In genomic region chr7:155213955-155214327, GRCh38 we compare ENCODE assay signal across 1 cellular context.
TF ChIP-seq lines count a peak whose summit lies in the region.

No MANE protein-coding gene starts in this region.

TF ChIP-seq in K562, 482 proteins besides CTCF, POLR2A, EP300 and RAD21 (continued from another document):
- TF ChIP-seq AFF4 (CRISPR knock-in tag; IDR thresholded peaks at IDR 0.05) (no peak), SNAPC5 (CRISPR knock-in tag; IDR thresholded peaks at IDR 0.05) (no peak), UBTF (IDR thresholded peaks at IDR 0.05; ENCODE audit: borderline replicate concordance in 1 of 2, low read depth in 2 of 2, low read length in 2 of 2) (0 out of 4 replicates have a peak, but pooled peaks of 1 of the 2 experiments have one; percentile 13), MBD1 (CRISPR knock-in tag; IDR thresholded peaks at IDR 0.05) (no peak), TCF7 (IDR thresholded peaks at IDR 0.05; ENCODE audit: borderline replicate concordance) (no peak), ZNF589 (CRISPR knock-in tag; IDR thresholded peaks at IDR 0.05; ENCODE audit: low read depth) (no peak), ZNF12 (CRISPR knock-in tag; IDR thresholded peaks at IDR 0.05) (0 out of 2 replicates have a peak, but pooled peaks have one; percentile 3), HNRNPL (IDR thresholded peaks at IDR 0.05; ENCODE audit: low read depth, low read length) (no peak), ZKSCAN1 (IDR thresholded peaks at IDR 0.05; ENCODE audit: low read depth, low read length) (no peak), MTF1 (CRISPR knock-in tag; IDR thresholded peaks at IDR 0.05; ENCODE audit: borderline replicate concordance) (no peak), E2F1 (CRISPR knock-in tag; IDR thresholded peaks at IDR 0.05) (no peak), DMBX1 (CRISPR knock-in tag; IDR thresholded peaks at IDR 0.05; ENCODE audit: borderline replicate concordance) (no peak), MCM7 (IDR thresholded peaks at IDR 0.05) (no peak), SAP30 (IDR thresholded peaks at IDR 0.05; ENCODE audit: borderline replicate concordance, insufficient read depth, low read depth, low read length, poor library complexity, severe bottlenecking) (no peak), GATA2 (CRISPR knock-in tag; IDR thresholded peaks at IDR 0.05) (peak; percentile 72; the same call in 1 of the 2 replicates), ARID1B (IDR thresholded peaks at IDR 0.05) (peak; percentile 63), PURB (CRISPR knock-in tag; IDR thresholded peaks at IDR 0.05; ENCODE audit: low read depth) (no peak), HES1 (IDR thresholded peaks at IDR 0.05; ENCODE audit: low read depth) (no peak), LEF1 (IDR thresholded peaks at IDR 0.05) (peak; percentile 61; the same call in 1 of the 2 replicates), POLR2G (IDR thresholded peaks at IDR 0.05; ENCODE audit: low read depth, low read length) (0 out of 2 replicates have a peak, but pooled peaks have one; percentile 10), SMARCC2 (IDR thresholded peaks at IDR 0.05; ENCODE audit: low read depth) (peak; percentile 48; the same call in 1 of the 2 replicates), TFAP4 (CRISPR knock-in tag; IDR thresholded peaks at IDR 0.05; ENCODE audit: borderline replicate concordance) (no peak), ZBTB33 (CRISPR knock-in tag; IDR thresholded peaks at IDR 0.05) (no peak), NR1H2 (CRISPR knock-in tag; IDR thresholded peaks at IDR 0.05) (no peak), MYNN (IDR thresholded peaks at IDR 0.05) (0 out of 2 replicates have a peak, but pooled peaks have one; percentile 12), MYNN (CRISPR knock-in tag; IDR thresholded peaks at IDR 0.05) (no peak), ZNF407 (IDR thresholded peaks at IDR 0.05; ENCODE audit: low read depth) (no peak), TEAD1 (CRISPR knock-in tag; IDR thresholded peaks at IDR 0.05) (no peak), PHB2 (IDR thresholded peaks at IDR 0.05; ENCODE audit: low read depth) (no peak), CBX2 (IDR thresholded peaks at IDR 0.05; ENCODE audit: insufficient read depth, low read length, poor library complexity, severe bottlenecking) (no peak), MYC (IDR thresholded peaks at IDR 0.05; ENCODE audit: low read depth, low read length) (0 out of 2 replicates have a peak, but pooled peaks have one; percentile 27), MYC (CRISPR knock-in tag; IDR thresholded peaks at IDR 0.05; ENCODE audit: borderline replicate concordance, low read depth) (no peak), ZNF324 (CRISPR knock-in tag; IDR thresholded peaks at IDR 0.05) (no peak), MEIS2 (IDR thresholded peaks at IDR 0.05; ENCODE audit: partially characterized antibody) (peak; percentile 28), TRIM28 (IDR thresholded peaks at IDR 0.05) (no peak), FOXP1 (CRISPR knock-in tag; IDR thresholded peaks at IDR 0.05) (no peak), JUNB (CRISPR knock-in tag; conservative IDR thresholded peaks at IDR 0.05) (no peak)
